24 cellular contexts compared by ENCODE assay signal in the genomic region with DNA sequence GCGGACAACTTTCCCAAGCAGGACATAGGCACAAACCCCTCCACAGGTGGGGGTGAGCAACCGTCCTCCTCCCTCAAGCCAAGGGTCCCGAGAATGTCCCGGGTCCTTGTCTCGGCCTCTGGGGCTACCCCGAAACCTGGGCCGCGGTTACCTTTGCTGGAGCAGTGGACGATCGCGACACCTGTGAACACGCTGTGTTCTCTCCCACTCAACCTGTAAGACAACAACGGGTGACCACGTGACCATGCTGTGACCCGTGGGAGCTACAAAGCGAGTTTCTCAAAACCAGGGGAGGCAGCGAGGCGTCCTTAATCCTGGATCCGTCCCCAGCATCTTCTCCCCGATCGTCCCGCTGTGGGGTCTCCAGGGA.
"Had no signal": no experiment of that assay in that cellular context is flagged by ENCODE, and none has a peak within 500 bp of the region (broad histone marks: within the 10 kb centered on the region; RNA-seq: fewer than 3 reads in every experiment).

No MANE protein-coding gene starts in this region.

- H3K9me3 Mint-ChIP-seq: activated CD4-positive, alpha-beta memory T cell treated with anti-CD3 and anti-CD28 coated beads, Interleukin-2, amount 10 ng/mL, durations not matched to agents 7 days and 5 days; activated naive CD4-positive, alpha-beta T cell treated with anti-CD3 and anti-CD28 coated beads, Interleukin-2, amount 50 U/mL, for 24 hours; activated naive CD8-positive, alpha-beta T cell treated with anti-CD3 and anti-CD28 coated beads, Interleukin-2, amount 50 U/mL, for 24 hours; dendritic cell treated with granulocyte-macrophage colony-stimulating factor and Interleukin-4, amounts not matched to agents 40 ng/mL and 50 ng/mL, for 4 days; endodermal cell; natural killer cell treated with Interleukin-12 subunit alpha and Interleukin-12 subunit beta and Interleukin-15 and Interleukin-18, amount 100 ng/mL, for 72 hours; type B pancreatic cell had no signal

- ATAC-seq: activated naive CD8-positive, alpha-beta T cell treated with anti-CD3 and anti-CD28 coated beads, Interleukin-2, amount 50 U/mL, for 24 hours; left lobe of liver; mucosa of descending colon; stimulated activated naive CD8-positive, alpha-beta T cell treated with anti-CD3 and anti-CD28 coated beads, Interleukin-15, Interleukin-2, amounts not matched to agents 100 U/mL and 50 U/mL, for 24 hours had no signal

- H3K4me1 ChIP-seq: breast epithelium, uterus had no signal

- H3K27ac ChIP-seq: breast epithelium, thoracic aorta, uterus had no signal

- H3K27ac Mint-ChIP-seq: activated CD4-positive, alpha-beta memory T cell treated with anti-CD3 and anti-CD28 coated beads, Interleukin-2, amount 10 ng/mL, durations not matched to agents 7 days and 5 days; activated CD4-positive, alpha-beta T cell treated with anti-CD3 and anti-CD28 coated beads, Interleukin-2, amount 10 ng/mL, durations not matched to agents 7 days and 5 days; activated naive CD4-positive, alpha-beta T cell treated with anti-CD3 and anti-CD28 coated beads, Interleukin-2, amount 50 U/mL, for 24 hours; activated naive CD8-positive, alpha-beta T cell treated with anti-CD3 and anti-CD28 coated beads, Interleukin-2, amount 50 U/mL, for 24 hours; dendritic cell treated with granulocyte-macrophage colony-stimulating factor and Interleukin-4, amounts not matched to agents 40 ng/mL and 50 ng/mL, for 4 days; endodermal cell; immature natural killer cell; natural killer cell treated with Interleukin-12 subunit alpha and Interleukin-12 subunit beta and Interleukin-15 and Interleukin-18, amount 100 ng/mL, for 72 hours; type B pancreatic cell had no signal

- H3K36me3 ChIP-seq: breast epithelium, uterus had no signal

- H3K4me3 Mint-ChIP-seq: activated CD4-positive, alpha-beta memory T cell treated with anti-CD3 and anti-CD28 coated beads, Interleukin-2, amount 10 ng/mL, durations not matched to agents 7 days and 5 days; activated CD4-positive, alpha-beta T cell treated with anti-CD3 and anti-CD28 coated beads, Interleukin-2, amount 10 ng/mL, durations not matched to agents 7 days and 5 days; activated naive CD4-positive, alpha-beta T cell treated with anti-CD3 and anti-CD28 coated beads, Interleukin-2, amount 50 U/mL, for 24 hours; activated naive CD8-positive, alpha-beta T cell treated with anti-CD3 and anti-CD28 coated beads, Interleukin-2, amount 50 U/mL, for 24 hours; dendritic cell treated with granulocyte-macrophage colony-stimulating factor and Interleukin-4, amounts not matched to agents 40 ng/mL and 50 ng/mL, for 4 days; endodermal cell; immature natural killer cell; natural killer cell treated with Interleukin-12 subunit alpha and Interleukin-12 subunit beta and Interleukin-15 and Interleukin-18, amount 100 ng/mL, for 72 hours; type B pancreatic cell had no signal

- H3K27me3 ChIP-seq: breast epithelium, uterus had no signal

- H3K27me3 Mint-ChIP-seq: activated CD4-positive, alpha-beta memory T cell treated with anti-CD3 and anti-CD28 coated beads, Interleukin-2, amount 10 ng/mL, durations not matched to agents 7 days and 5 days; activated CD4-positive, alpha-beta T cell treated with anti-CD3 and anti-CD28 coated beads, Interleukin-2, amount 10 ng/mL, durations not matched to agents 7 days and 5 days; activated naive CD4-positive, alpha-beta T cell treated with anti-CD3 and anti-CD28 coated beads, Interleukin-2, amount 50 U/mL, for 24 hours; activated naive CD8-positive, alpha-beta T cell treated with anti-CD3 and anti-CD28 coated beads, Interleukin-2, amount 50 U/mL, for 24 hours; dendritic cell treated with granulocyte-macrophage colony-stimulating factor and Interleukin-4, amounts not matched to agents 40 ng/mL and 50 ng/mL, for 4 days; natural killer cell treated with Interleukin-12 subunit alpha and Interleukin-12 subunit beta and Interleukin-15 and Interleukin-18, amount 100 ng/mL, for 72 hours; type B pancreatic cell had no signal

- H3K4me3 ChIP-seq: breast epithelium, mucosa of descending colon, thoracic aorta, uterus had no signal

- H3K4me1 Mint-ChIP-seq: activated CD4-positive, alpha-beta memory T cell treated with anti-CD3 and anti-CD28 coated beads, Interleukin-2, amount 10 ng/mL, durations not matched to agents 7 days and 5 days; activated CD4-positive, alpha-beta T cell treated with anti-CD3 and anti-CD28 coated beads, Interleukin-2, amount 10 ng/mL, durations not matched to agents 7 days and 5 days; activated naive CD4-positive, alpha-beta T cell treated with anti-CD3 and anti-CD28 coated beads, Interleukin-2, amount 50 U/mL, for 24 hours; activated naive CD8-positive, alpha-beta T cell treated with anti-CD3 and anti-CD28 coated beads, Interleukin-2, amount 50 U/mL, for 24 hours; endodermal cell; immature natural killer cell had no signal

- DNase-seq: activated CD4-positive, alpha-beta memory T cell treated with anti-CD3 and anti-CD28 coated beads, Interleukin-2, amount 10 ng/mL, durations not matched to agents 7 days and 5 days; activated CD4-positive, CD25-positive, alpha-beta regulatory T cell; activated gamma-delta T cell; activated naive CD8-positive, alpha-beta T cell treated with anti-CD3 and anti-CD28 coated beads, Interleukin-2, amount 50 U/mL, for 24 hours; amygdala; central memory CD4-positive, alpha-beta T cell; foreskin fibroblast; hippocampal formation; immature natural killer cell; stimulated activated CD4-positive, alpha-beta T cell treated with anti-CD3 and anti-CD28 coated beads, Interleukin-12 subunit alpha, Interleukin-12 subunit beta, amount 100 ng/mL, for 4 hours; stimulated activated CD4-positive, alpha-beta T cell treated with anti-CD3 and anti-CD28 coated beads, Interleukin-4, amount 100 ng/mL, for 1 hour; stimulated activated naive CD8-positive, alpha-beta T cell treated with anti-CD3 and anti-CD28 coated beads, Interleukin-15, Interleukin-2, amounts not matched to agents 100 U/mL and 50 U/mL, for 24 hours; T-helper 1 cell; uterus had no signal

- H3K9me3 ChIP-seq: breast epithelium, mucosa of descending colon, thoracic aorta, uterus had no signal
